1 cellular context compared by ENCODE assay signal in the genomic region with DNA sequence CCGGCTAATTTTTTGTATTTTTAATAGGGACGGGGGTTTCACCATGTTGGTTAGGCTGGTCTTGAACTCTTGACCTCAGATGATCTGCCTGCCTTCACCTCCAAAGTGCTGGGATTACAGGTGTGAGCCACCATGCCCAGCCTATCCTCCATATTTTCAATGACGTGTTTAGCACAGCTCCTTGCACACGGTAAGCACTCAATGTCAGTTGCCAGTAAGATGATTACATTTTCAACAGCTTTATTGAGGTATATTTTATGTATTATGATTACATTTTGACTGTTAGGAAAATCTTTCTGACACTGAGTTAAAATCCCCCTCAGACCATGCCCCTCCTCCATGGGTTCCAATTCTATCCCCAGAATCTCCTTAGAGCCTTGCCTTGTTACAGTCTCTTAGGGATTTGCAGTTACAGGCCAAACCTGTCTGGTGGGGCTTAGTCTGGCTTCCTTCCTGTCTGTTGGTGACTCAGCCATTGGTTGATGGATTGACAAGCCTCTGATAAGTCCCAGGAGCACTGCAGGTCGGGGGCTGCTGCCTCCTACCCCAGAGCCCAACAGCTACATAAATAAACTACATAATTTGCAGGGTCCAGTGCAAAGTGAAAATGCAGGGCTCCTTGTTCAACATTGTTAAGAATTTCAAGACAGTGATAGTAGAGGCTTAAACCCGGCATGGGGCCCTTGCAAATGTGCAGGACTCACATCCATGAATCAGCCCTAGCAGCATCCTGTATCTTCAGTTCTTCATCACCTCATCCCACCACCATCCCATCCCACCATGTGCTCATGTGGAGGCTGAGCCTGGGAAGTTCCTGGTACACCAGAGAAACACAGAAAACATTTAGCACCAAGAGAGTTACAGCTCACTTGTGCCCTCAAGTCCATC.
A peak's percentile ranks its signal among the peaks of the same experiment; 100 is the strongest.
TF ChIP-seq lines count a peak whose summit lies in the region.

No MANE protein-coding gene starts in this region.

TF ChIP-seq in K562, 482 proteins besides CTCF, POLR2A, EP300 and RAD21 (continued from another document and continues in another):
- no peak for TF ChIP-seq NR1H2 (CRISPR knock-in tag; IDR thresholded peaks at IDR 0.05)
- no peak for TF ChIP-seq ZNF764 (CRISPR knock-in tag; IDR thresholded peaks at IDR 0.05; ENCODE audit: low read depth)
- TF ChIP-seq ZNF444 (CRISPR knock-in tag; IDR thresholded peaks at IDR 0.05) = no peak
- TF ChIP-seq SOX6 (IDR thresholded peaks at IDR 0.05) = peak; percentile 44; the same call in 1 of the 2 replicates
- TF ChIP-seq, protein P1, sequence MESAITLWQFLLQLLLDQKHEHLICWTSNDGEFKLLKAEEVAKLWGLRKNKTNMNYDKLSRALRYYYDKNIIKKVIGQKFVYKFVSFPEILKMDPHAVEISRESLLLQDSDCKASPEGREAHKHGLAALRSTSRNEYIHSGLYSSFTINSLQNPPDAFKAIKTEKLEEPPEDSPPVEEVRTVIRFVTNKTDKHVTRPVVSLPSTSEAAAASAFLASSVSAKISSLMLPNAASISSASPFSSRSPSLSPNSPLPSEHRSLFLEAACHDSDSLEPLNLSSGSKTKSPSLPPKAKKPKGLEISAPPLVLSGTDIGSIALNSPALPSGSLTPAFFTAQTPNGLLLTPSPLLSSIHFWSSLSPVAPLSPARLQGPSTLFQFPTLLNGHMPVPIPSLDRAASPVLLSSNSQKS (CRISPR knock-in tag; IDR thresholded peaks at IDR 0.05) = no peak
- TF ChIP-seq, protein P2, sequence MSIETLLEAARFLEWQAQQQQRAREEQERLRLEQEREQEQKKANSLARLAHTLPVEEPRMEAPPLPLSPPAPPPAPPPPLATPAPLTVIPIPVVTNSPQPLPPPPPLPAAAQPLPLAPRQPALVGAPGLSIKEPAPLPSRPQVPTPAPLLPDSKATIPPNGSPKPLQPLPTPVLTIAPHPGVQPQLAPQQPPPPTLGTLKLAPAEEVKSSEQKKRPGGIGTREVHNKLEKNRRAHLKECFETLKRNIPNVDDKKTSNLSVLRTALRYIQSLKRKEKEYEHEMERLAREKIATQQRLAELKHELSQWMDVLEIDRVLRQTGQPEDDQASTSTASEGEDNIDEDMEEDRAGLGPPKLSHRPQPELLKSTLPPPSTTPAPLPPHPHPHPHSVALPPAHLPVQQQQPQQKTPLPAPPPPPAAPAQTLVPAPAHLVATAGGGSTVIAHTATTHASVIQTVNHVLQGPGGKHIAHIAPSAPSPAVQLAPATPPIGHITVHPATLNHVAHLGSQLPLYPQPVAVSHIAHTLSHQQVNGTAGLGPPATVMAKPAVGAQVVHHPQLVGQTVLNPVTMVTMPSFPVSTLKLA (conservative IDR thresholded peaks at IDR 0.05) = no peak
- TF ChIP-seq GTF2A2 (tag; IDR thresholded peaks at IDR 0.05) = no peak
- TF ChIP-seq NR3C1 (CRISPR knock-in tag; IDR thresholded peaks at IDR 0.05) = no peak
- TF ChIP-seq MCM2 (IDR thresholded peaks at IDR 0.05; ENCODE audit: low read depth) = no peak
- TF ChIP-seq NR2C1 (IDR thresholded peaks at IDR 0.05) = 0 out of 2 replicates have a peak, but pooled peaks have one; percentile 27
- no peak for TF ChIP-seq NR2C1 (tag; IDR thresholded peaks at IDR 0.05)
- no peak for TF ChIP-seq ZNF77 (CRISPR knock-in tag; IDR thresholded peaks at IDR 0.05)
- TF ChIP-seq HLTF (IDR thresholded peaks at IDR 0.05) = no peak
- no peak for TF ChIP-seq ZNF324 (CRISPR knock-in tag; IDR thresholded peaks at IDR 0.05)
- TF ChIP-seq, protein P3, sequence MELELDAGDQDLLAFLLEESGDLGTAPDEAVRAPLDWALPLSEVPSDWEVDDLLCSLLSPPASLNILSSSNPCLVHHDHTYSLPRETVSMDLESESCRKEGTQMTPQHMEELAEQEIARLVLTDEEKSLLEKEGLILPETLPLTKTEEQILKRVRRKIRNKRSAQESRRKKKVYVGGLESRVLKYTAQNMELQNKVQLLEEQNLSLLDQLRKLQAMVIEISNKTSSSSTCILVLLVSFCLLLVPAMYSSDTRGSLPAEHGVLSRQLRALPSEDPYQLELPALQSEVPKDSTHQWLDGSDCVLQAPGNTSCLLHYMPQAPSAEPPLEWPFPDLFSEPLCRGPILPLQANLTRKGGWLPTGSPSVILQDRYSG (tag; conservative IDR thresholded peaks at IDR 0.05; ENCODE audit: low read depth) = peak; percentile 77; the same call in 1 of the 2 replicates
- TF ChIP-seq ZBTB7A (IDR thresholded peaks at IDR 0.05; ENCODE audit: borderline replicate concordance, control insufficient read depth, low read depth, low read length) = peak; percentile 30; the same call in 1 of the 2 replicates
- no peak for TF ChIP-seq ZNF695 (CRISPR knock-in tag; IDR thresholded peaks at IDR 0.05)
- TF ChIP-seq ESRRB (CRISPR knock-in tag; IDR thresholded peaks at IDR 0.05; ENCODE audit: borderline replicate concordance) = no peak
- TF ChIP-seq CBX8 (IDR thresholded peaks at IDR 0.05; ENCODE audit: borderline replicate concordance, extremely low read depth, low read depth, low read length, poor library complexity, severe bottlenecking) = no peak
- TF ChIP-seq SUPT5H (IDR thresholded peaks at IDR 0.05) = no peak
- TF ChIP-seq, protein P4, sequence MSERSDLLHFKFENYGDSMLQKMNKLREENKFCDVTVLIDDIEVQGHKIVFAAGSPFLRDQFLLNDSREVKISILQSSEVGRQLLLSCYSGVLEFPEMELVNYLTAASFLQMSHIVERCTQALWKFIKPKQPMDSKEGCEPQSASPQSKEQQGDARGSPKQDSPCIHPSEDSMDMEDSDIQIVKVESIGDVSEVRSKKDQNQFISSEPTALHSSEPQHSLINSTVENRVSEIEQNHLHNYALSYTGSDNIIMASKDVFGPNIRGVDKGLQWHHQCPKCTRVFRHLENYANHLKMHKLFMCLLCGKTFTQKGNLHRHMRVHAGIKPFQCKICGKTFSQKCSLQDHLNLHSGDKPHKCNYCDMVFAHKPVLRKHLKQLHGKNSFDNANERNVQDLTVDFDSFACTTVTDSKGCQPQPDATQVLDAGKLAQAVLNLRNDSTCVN (CRISPR knock-in tag; IDR thresholded peaks at IDR 0.05) = no peak
- TF ChIP-seq U2AF1 (optimal IDR thresholded peaks at IDR 0.05; ENCODE audit: low read depth, low read length) = no peak
- no peak for TF ChIP-seq SNIP1 (IDR thresholded peaks at IDR 0.05; ENCODE audit: low read depth)
- no peak for TF ChIP-seq ATF1 (CRISPR knock-in tag; IDR thresholded peaks at IDR 0.05)
- peak; percentile 51; the same call in 1 of the 2 replicates for TF ChIP-seq ATF1 (tag; IDR thresholded peaks at IDR 0.05)
- no peak for TF ChIP-seq MTA3 (IDR thresholded peaks at IDR 0.05; ENCODE audit: borderline replicate concordance)
- no peak for TF ChIP-seq PURB (CRISPR knock-in tag; IDR thresholded peaks at IDR 0.05; ENCODE audit: low read depth)
- no peak for TF ChIP-seq ZNF121 (CRISPR knock-in tag; conservative IDR thresholded peaks at IDR 0.05)
- TF ChIP-seq, protein P5, sequence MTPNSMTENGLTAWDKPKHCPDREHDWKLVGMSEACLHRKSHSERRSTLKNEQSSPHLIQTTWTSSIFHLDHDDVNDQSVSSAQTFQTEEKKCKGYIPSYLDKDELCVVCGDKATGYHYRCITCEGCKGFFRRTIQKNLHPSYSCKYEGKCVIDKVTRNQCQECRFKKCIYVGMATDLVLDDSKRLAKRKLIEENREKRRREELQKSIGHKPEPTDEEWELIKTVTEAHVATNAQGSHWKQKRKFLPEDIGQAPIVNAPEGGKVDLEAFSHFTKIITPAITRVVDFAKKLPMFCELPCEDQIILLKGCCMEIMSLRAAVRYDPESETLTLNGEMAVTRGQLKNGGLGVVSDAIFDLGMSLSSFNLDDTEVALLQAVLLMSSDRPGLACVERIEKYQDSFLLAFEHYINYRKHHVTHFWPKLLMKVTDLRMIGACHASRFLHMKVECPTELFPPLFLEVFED (CRISPR knock-in tag; conservative IDR thresholded peaks at IDR 0.05) = no peak
- peak; percentile 51; the same call in 1 of the 2 replicates for TF ChIP-seq ZNF263 (CRISPR knock-in tag; IDR thresholded peaks at IDR 0.05; ENCODE audit: borderline replicate concordance)
- TF ChIP-seq SAP30 (IDR thresholded peaks at IDR 0.05; ENCODE audit: borderline replicate concordance, insufficient read depth, low read depth, low read length, poor library complexity, severe bottlenecking) = no peak
- peak; percentile 96 for TF ChIP-seq JUND (IDR thresholded peaks at IDR 0.05; ENCODE audit: borderline replicate concordance, low read depth, low read length)
- peak; percentile 95; the same call in 2 of the 3 replicates for TF ChIP-seq JUND (tag; IDR thresholded peaks at IDR 0.05; ENCODE audit: borderline replicate concordance, low read depth, low read length)
- TF ChIP-seq HDAC3 (IDR thresholded peaks at IDR 0.05; ENCODE audit: borderline replicate concordance, partially characterized antibody) = peak; percentile 60
- no peak for TF ChIP-seq TFAM (CRISPR knock-in tag; conservative IDR thresholded peaks at IDR 0.05)
- TF ChIP-seq ARHGAP35 (IDR thresholded peaks at IDR 0.05; ENCODE audit: partially characterized antibody) = no peak
- no peak for TF ChIP-seq THRAP3 (IDR thresholded peaks at IDR 0.05; ENCODE audit: borderline replicate concordance)
- TF ChIP-seq, protein P6, sequence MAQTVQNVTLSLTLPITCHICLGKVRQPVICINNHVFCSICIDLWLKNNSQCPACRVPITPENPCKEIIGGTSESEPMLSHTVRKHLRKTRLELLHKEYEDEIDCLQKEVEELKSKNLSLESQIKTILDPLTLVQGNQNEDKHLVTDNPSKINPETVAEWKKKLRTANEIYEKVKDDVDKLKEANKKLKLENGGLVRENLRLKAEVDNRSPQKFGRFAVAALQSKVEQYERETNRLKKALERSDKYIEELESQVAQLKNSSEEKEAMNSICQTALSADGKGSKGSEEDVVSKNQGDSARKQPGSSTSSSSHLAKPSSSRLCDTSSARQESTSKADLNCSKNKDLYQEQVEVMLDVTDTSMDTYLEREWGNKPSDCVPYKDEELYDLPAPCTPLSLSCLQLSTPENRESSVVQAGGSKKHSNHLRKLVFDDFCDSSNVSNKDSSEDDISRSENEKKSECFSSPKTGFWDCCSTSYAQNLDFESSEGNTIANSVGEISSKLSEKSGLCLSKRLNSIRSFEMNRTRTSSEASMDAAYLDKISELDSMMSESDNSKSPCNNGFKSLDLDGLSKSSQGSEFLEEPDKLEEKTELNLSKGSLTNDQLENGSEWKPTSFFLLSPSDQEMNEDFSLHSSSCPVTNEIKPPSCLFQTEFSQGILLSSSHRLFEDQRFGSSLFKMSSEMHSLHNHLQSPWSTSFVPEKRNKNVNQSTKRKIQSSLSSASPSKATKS (CRISPR knock-in tag; IDR thresholded peaks at IDR 0.05) = no peak
- TF ChIP-seq ETV1 (tag; conservative IDR thresholded peaks at IDR 0.05; ENCODE audit: low read depth) = peak; percentile 89
- no peak for TF ChIP-seq LARP7 (IDR thresholded peaks at IDR 0.05)
- TF ChIP-seq NONO (IDR thresholded peaks at IDR 0.05; ENCODE audit: low read depth in 2 of 2, low read length in 1 of 2) = no peak
- peak; percentile 21; the same call in 1 of the 2 replicates for TF ChIP-seq MBD2 (IDR thresholded peaks at IDR 0.05; ENCODE audit: borderline replicate concordance, low read depth)
- peak; percentile 97 for TF ChIP-seq ETV5 (CRISPR knock-in tag; IDR thresholded peaks at IDR 0.05; ENCODE audit: low read depth)
- no peak for TF ChIP-seq SMAD2 (IDR thresholded peaks at IDR 0.05; ENCODE audit: low read depth, low read length)
- TF ChIP-seq, protein P7, sequence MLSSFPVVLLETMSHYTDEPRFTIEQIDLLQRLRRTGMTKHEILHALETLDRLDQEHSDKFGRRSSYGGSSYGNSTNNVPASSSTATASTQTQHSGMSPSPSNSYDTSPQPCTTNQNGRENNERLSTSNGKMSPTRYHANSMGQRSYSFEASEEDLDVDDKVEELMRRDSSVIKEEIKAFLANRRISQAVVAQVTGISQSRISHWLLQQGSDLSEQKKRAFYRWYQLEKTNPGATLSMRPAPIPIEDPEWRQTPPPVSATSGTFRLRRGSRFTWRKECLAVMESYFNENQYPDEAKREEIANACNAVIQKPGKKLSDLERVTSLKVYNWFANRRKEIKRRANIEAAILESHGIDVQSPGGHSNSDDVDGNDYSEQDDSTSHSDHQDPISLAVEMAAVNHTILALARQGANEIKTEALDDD (IDR thresholded peaks at IDR 0.05) = peak; percentile 56; the same call in 1 of the 2 replicates
- TF ChIP-seq CBFB (CRISPR knock-in tag; IDR thresholded peaks at IDR 0.05) = no peak
- TF ChIP-seq NFRKB (IDR thresholded peaks at IDR 0.05; ENCODE audit: low read depth) = 0 out of 2 replicates have a peak, but pooled peaks have one; percentile 52
- TF ChIP-seq ZFP30 (CRISPR knock-in tag; IDR thresholded peaks at IDR 0.05; ENCODE audit: borderline replicate concordance) = no peak
- TF ChIP-seq NFATC3 (IDR thresholded peaks at IDR 0.05) = no peak
- TF ChIP-seq, protein P8, sequence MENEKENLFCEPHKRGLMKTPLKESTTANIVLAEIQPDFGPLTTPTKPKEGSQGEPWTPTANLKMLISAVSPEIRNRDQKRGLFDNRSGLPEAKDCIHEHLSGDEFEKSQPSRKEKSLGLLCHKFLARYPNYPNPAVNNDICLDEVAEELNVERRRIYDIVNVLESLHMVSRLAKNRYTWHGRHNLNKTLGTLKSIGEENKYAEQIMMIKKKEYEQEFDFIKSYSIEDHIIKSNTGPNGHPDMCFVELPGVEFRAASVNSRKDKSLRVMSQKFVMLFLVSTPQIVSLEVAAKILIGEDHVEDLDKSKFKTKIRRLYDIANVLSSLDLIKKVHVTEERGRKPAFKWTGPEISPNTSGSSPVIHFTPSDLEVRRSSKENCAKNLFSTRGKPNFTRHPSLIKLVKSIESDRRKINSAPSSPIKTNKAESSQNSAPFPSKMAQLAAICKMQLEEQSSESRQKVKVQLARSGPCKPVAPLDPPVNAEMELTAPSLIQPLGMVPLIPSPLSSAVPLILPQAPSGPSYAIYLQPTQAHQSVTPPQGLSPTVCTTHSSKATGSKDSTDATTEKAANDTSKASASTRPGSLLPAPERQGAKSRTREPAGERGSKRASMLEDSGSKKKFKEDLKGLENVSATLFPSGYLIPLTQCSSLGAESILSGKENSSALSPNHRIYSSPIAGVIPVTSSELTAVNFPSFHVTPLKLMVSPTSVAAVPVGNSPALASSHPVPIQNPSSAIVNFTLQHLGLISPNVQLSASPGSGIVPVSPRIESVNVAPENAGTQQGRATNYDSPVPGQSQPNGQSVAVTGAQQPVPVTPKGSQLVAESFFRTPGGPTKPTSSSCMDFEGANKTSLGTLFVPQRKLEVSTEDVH (IDR thresholded peaks at IDR 0.05; ENCODE audit: low read depth, partially characterized antibody) = no peak
- TF ChIP-seq CBX2 (IDR thresholded peaks at IDR 0.05; ENCODE audit: insufficient read depth, low read length, poor library complexity, severe bottlenecking) = no peak
- peak; percentile 78 for TF ChIP-seq CTBP1 (IDR thresholded peaks at IDR 0.05; ENCODE audit: borderline replicate concordance)
- no peak for TF ChIP-seq RBM34 (IDR thresholded peaks at IDR 0.05; ENCODE audit: borderline replicate concordance, insufficient read depth, low read length)
- no peak for TF ChIP-seq BRD9 (IDR thresholded peaks at IDR 0.05; ENCODE audit: low read depth, partially characterized antibody)
- no peak for TF ChIP-seq ZNF347 (CRISPR knock-in tag; IDR thresholded peaks at IDR 0.05; ENCODE audit: low read depth)
- no peak for TF ChIP-seq FOXA1 (IDR thresholded peaks at IDR 0.05; ENCODE audit: borderline replicate concordance)
- no peak for TF ChIP-seq KDM4B (IDR thresholded peaks at IDR 0.05; ENCODE audit: borderline replicate concordance in 2 of 2, low read depth in 1 of 2)
- peak; percentile 82 for TF ChIP-seq SMARCA4 (IDR thresholded peaks at IDR 0.05)
- no peak for TF ChIP-seq ZC3H4 (CRISPR knock-in tag; IDR thresholded peaks at IDR 0.05; ENCODE audit: borderline replicate concordance)
- no peak for TF ChIP-seq DNMT1 (IDR thresholded peaks at IDR 0.05)
- no peak for TF ChIP-seq CREBBP (IDR thresholded peaks at IDR 0.05; ENCODE audit: low read depth, low read length)
- no peak for TF ChIP-seq NR4A1 (CRISPR knock-in tag; IDR thresholded peaks at IDR 0.05)
- TF ChIP-seq NR4A1 (tag; IDR thresholded peaks at IDR 0.05) = peak; percentile 74; the same call in 1 of the 2 replicates
- TF ChIP-seq ZNF830 (CRISPR knock-in tag; IDR thresholded peaks at IDR 0.05) = no peak
